ENCODE assay signal across 8 cellular contexts in the genomic region with DNA sequence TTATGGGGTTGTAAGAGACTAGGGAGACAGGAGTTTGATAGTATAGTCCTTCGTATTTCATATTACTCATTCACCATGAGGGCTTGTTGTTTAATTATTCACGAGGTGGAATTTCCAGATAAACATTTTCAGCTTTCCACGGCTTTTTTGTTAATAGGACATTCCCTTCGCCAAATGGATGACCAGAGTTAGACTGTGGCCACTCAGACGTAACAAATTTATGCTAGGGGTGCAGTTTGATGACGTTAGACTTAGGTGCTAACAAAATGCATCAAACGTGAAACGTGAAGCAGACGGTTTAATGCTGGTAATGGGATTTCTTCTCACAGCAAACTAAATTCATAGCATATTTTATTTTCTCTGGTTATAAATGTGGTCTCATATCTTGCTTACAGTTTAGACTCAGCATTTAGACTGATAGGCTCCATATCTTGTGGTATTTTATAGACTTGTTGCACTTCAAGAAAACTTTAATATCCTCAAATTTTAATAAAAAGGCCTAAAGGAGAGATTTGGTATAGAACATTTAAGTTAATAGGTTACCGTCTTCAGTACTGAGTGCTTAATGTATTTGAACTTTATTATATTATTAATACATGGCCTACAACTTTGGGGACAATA. TPM values are rescaled to one million over a fixed set of nuclear protein-coding genes. Genes with fewer than 3 reads are reported as not detected.
A peak's percentile ranks its signal among the peaks of the same experiment; 100 is the strongest.
DNase-seq lines count a peak whose midpoint lies in the region; ATAC-seq and TF ChIP-seq lines count a peak whose summit lies in the region.

No MANE protein-coding gene starts in this region.

- ATAC-seq in activated T-cell treated with anti-CD3 and anti-CD28 coated beads, Interleukin-2, amount 50 U/mL, for 72 hours (replicated peaks in 1 of 2): no peak
- ATAC-seq in foreskin keratinocyte: no peak
- no peak for ATAC-seq in thoracic aorta (ENCODE audit: insufficient number of reproducible peaks, low FRiP score, low read depth)

- H3K27ac ChIP-seq in SU-DHL-6 (ENCODE audit: low read depth, low read length) (0 out of 2 replicates have a peak overlapping the region, but pooled peaks have one; percentile 3), foreskin keratinocyte (peak overlapping the region; percentile 2), thoracic aorta (no peak overlapping the region)

- peaks cover 68% of the 10 kb centered on the region for H3K4me1 Mint-ChIP-seq in activated T-cell treated with anti-CD3 and anti-CD28 coated beads, Interleukin-2, amount 50 U/mL, for 72 hours (ENCODE audit: low read depth)

- peaks cover 13 to 36% of the 10 kb centered on the region in 2 donors for H3K36me3 Mint-ChIP-seq in activated T-cell treated with anti-CD3 and anti-CD28 coated beads, Interleukin-2, amount 50 U/mL, for 72 hours (ENCODE audit: insufficient read depth in 2 of 2)

- peaks cover 51% of the 10 kb centered on the region for H3K36me3 ChIP-seq in SU-DHL-6 (ENCODE audit: low read length)
- H3K36me3 ChIP-seq in thoracic aorta: peaks cover 8% of the 10 kb centered on the region

- H3K4me3 Mint-ChIP-seq in activated T-cell treated with anti-CD3 and anti-CD28 coated beads, Interleukin-2, amount 50 U/mL, for 72 hours: peak overlapping the region; percentile 91 to 96

- H3K79me2 ChIP-seq in SU-DHL-6 (ENCODE audit: insufficient read depth, low read length): peaks cover 70% of the 10 kb centered on the region

- peaks cover 15% of the 10 kb centered on the region for H3F3A ChIP-seq in SU-DHL-6 (ENCODE audit: insufficient read depth)

- peaks cover 55% of the 10 kb centered on the region for H4K20me1 ChIP-seq in SU-DHL-6 (ENCODE audit: low read depth, low read length)

- H3K27me3 Mint-ChIP-seq in activated T-cell treated with anti-CD3 and anti-CD28 coated beads, Interleukin-2, amount 50 U/mL, for 72 hours (ENCODE audit: low read depth): no peaks in the 10 kb centered on the region

- H3K9ac ChIP-seq in SU-DHL-6 (ENCODE audit: low read length): peak overlapping the region; percentile 87

- DNase-seq in activated T-cell treated with anti-CD3 and anti-CD28 coated beads, Interleukin-2, amount 50 U/mL, for 72 hours: no peak
- DNase-seq in activated T-cell treated with anti-CD3 and anti-CD28 coated beads for 4 hours (no peak), foreskin keratinocyte (peak in 1 of 2 donors; percentile 14), thoracic aorta (ENCODE audit: low spot score) (no peak), posterior vena cava (ENCODE audit: low spot score) (no peak), NCI-H2081 treated with DMSO at 0.1 percent for 48 hours (lab: John Stamatoyannopoulos, UW) (no peak)
- no peak for DNase-seq in activated CD4-positive, alpha-beta T cell treated with anti-CD3 and anti-CD28 coated beads for 1 hour

- intact Hi-C loops in posterior vena cava (cut with DNase I): no loop called here

- H3K27me3 ChIP-seq in SU-DHL-6 (ENCODE audit: low read length) (no peaks in the 10 kb centered on the region), foreskin keratinocyte (no peaks in the 10 kb centered on the region), thoracic aorta (replicated peaks; ENCODE audit: insufficient read depth) (no peaks in the 10 kb centered on the region)

- H3K9me3 ChIP-seq in SU-DHL-6 (ENCODE audit: insufficient read depth, low read length) (no peaks in the 10 kb centered on the region), thoracic aorta (no peaks in the 10 kb centered on the region)

- peak overlapping the region; percentile 86 for H3K4me2 ChIP-seq in SU-DHL-6 (ENCODE audit: low read depth, low read length, poor library complexity, severe bottlenecking)

- H3K4me1 ChIP-seq in foreskin keratinocyte: peaks cover 10% of the 10 kb centered on the region
- peaks cover 16 to 47% of the 10 kb centered on the region in 2 donors for H3K4me1 ChIP-seq in thoracic aorta (ENCODE audit: control insufficient read depth in 1 of 2, low read depth in 2 of 2)

- TF ChIP-seq CTCF in SU-DHL-6 (IDR thresholded peaks at IDR 0.05; ENCODE audit: insufficient read depth, low read length, poor library complexity, severe bottlenecking) (no peak), foreskin keratinocyte (conservative IDR thresholded peaks at IDR 0.05) (no peak), thoracic aorta (IDR thresholded peaks at IDR 0.05) (no peak)

- H3K4me3 ChIP-seq in SU-DHL-6 (ENCODE audit: insufficient read depth, low read length, poor library complexity, severe bottlenecking): peak overlapping the region; percentile 79
- H3K4me3 ChIP-seq in thoracic aorta: peak overlapping the region; percentile 77

- no peaks in the 10 kb centered on the region for H3K9me2 ChIP-seq in SU-DHL-6 (replicated peaks; ENCODE audit: insufficient read depth, low read length)

- no peak overlapping the region for H2AFZ ChIP-seq in SU-DHL-6 (ENCODE audit: low read depth, low read length, severe bottlenecking)

- no peaks in the 10 kb centered on the region for H3K9me3 Mint-ChIP-seq in activated T-cell treated with anti-CD3 and anti-CD28 coated beads, Interleukin-2, amount 50 U/mL, for 72 hours

- H3K27ac Mint-ChIP-seq in activated T-cell treated with anti-CD3 and anti-CD28 coated beads, Interleukin-2, amount 50 U/mL, for 72 hours: peak overlapping the region; percentile 90

RNA-seq across cellular contexts. Expression of gene DHX9, which starts 2.3 kb away (rescaled TPM):
- 10 to 100 TPM; 94.6 to 98.4 TPM for total RNA-seq in activated T-cell treated with anti-CD3 and anti-CD28 coated beads, Interleukin-2, amount 50 U/mL, for 72 hours
- 172 and 196 TPM in 2 replicates for total RNA-seq in foreskin keratinocyte
- 113 and 136 TPM in 2 replicates for polyA plus RNA-seq in foreskin keratinocyte
- total RNA-seq in thoracic aorta: 10 to 100 TPM; 62.7 to 67.9 TPM
- 100 to 1,000 TPM in 1 of 2 donors, 10 to 100 TPM in 1; 95.6 to 106 TPM for total RNA-seq in posterior vena cava

RNA-seq across cellular contexts. Expression of gene NPL, which starts 51.9 kb away (rescaled TPM):
- total RNA-seq in activated T-cell treated with anti-CD3 and anti-CD28 coated beads, Interleukin-2, amount 50 U/mL, for 72 hours: 1 to 10 TPM; 4.4 to 7.5 TPM
- total RNA-seq in foreskin keratinocyte (3.2 TPM in 2 replicates), thoracic aorta (10 to 100 TPM; 10.3 to 30.7 TPM), posterior vena cava (10 to 100 TPM; 11.9 to 25.2 TPM)
- 3.0 and 3.5 TPM in 2 replicates for polyA plus RNA-seq in foreskin keratinocyte

Comparison
In these comparisons a context has a peak if more than half of its experiments do, and no peak if none do; other contexts are left out.
1. H3K27ac ChIP-seq: peak in SU-DHL-6 (single experiment) and foreskin keratinocyte (single experiment); none in thoracic aorta (0 of 2).